ENCODE assay signal across 1 cellular context in the genomic region with DNA sequence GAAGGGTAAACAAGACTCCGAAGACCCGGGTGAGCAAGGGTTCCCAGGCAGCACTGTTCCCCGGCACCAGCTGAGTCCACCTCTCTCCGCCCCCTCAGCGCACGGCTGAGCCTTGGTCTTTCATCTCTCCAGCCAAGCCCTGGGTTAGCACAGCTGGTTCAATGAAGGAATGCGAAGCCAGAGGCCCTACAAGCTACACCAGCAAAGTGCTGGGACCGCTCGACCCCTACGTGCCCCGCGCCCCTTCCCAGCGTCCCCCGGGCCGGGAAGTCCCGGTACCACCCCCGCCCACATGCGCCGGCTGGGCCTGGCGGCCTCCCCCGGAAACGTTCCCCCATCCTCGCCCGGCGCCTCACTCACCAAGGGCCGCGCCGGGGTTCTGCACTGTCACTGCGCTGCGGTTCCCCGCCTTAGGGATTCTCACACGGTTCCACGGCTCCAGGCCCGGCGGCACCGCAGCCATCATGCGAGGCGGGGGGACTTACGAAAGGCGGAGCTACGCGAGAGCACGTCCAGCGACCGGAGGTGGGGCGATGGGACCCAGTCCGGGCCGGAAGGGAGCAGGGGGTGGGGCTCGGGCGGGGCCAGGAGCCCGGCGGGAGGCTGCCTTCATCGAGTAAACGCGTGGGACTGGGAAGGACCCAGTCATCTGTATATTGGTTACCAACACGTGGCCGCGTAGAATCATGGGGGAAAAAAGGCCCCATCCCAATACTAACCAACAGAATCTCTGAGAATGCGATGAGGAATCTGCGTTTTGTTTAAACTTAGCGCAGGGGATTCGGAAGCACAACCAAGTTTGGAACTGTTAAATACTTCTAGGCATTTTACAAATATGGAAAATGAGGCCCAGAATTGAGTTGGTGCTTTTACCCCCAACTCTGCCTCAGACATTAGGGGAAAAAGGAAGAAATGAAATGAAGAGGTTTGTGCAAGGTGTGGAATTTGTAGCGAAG.
TF ChIP-seq lines count a peak whose summit lies in the region.

No MANE protein-coding gene starts in this region.

TF ChIP-seq in K562, 482 proteins besides CTCF, POLR2A, EP300 and RAD21 (continued from another document and continues in another):
- peak in 1 of 2 experiments; percentile 54; a peak in 1 of 4 replicates for TF ChIP-seq SIN3A (IDR thresholded peaks at IDR 0.05; ENCODE audit: borderline replicate concordance in 2 of 2, control insufficient read depth in 1 of 2, low read depth in 2 of 2, low read length in 2 of 2)
- TF ChIP-seq, protein P1, sequence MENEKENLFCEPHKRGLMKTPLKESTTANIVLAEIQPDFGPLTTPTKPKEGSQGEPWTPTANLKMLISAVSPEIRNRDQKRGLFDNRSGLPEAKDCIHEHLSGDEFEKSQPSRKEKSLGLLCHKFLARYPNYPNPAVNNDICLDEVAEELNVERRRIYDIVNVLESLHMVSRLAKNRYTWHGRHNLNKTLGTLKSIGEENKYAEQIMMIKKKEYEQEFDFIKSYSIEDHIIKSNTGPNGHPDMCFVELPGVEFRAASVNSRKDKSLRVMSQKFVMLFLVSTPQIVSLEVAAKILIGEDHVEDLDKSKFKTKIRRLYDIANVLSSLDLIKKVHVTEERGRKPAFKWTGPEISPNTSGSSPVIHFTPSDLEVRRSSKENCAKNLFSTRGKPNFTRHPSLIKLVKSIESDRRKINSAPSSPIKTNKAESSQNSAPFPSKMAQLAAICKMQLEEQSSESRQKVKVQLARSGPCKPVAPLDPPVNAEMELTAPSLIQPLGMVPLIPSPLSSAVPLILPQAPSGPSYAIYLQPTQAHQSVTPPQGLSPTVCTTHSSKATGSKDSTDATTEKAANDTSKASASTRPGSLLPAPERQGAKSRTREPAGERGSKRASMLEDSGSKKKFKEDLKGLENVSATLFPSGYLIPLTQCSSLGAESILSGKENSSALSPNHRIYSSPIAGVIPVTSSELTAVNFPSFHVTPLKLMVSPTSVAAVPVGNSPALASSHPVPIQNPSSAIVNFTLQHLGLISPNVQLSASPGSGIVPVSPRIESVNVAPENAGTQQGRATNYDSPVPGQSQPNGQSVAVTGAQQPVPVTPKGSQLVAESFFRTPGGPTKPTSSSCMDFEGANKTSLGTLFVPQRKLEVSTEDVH (IDR thresholded peaks at IDR 0.05; ENCODE audit: low read depth, partially characterized antibody), result no peak
- no peak for TF ChIP-seq TEAD2 (tag; IDR thresholded peaks at IDR 0.05)
- no peak for TF ChIP-seq PML (IDR thresholded peaks at IDR 0.05; ENCODE audit: low read length)
- TF ChIP-seq ELF1 (tag; IDR thresholded peaks at IDR 0.05), result peak; percentile 63
- TF ChIP-seq, protein P2, sequence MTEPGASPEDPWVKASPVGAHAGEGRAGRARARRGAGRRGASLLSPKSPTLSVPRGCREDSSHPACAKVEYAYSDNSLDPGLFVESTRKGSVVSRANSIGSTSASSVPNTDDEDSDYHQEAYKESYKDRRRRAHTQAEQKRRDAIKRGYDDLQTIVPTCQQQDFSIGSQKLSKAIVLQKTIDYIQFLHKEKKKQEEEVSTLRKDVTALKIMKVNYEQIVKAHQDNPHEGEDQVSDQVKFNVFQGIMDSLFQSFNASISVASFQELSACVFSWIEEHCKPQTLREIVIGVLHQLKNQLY (CRISPR knock-in tag; conservative IDR thresholded peaks at IDR 0.05), result no peak
- TF ChIP-seq, protein P3, sequence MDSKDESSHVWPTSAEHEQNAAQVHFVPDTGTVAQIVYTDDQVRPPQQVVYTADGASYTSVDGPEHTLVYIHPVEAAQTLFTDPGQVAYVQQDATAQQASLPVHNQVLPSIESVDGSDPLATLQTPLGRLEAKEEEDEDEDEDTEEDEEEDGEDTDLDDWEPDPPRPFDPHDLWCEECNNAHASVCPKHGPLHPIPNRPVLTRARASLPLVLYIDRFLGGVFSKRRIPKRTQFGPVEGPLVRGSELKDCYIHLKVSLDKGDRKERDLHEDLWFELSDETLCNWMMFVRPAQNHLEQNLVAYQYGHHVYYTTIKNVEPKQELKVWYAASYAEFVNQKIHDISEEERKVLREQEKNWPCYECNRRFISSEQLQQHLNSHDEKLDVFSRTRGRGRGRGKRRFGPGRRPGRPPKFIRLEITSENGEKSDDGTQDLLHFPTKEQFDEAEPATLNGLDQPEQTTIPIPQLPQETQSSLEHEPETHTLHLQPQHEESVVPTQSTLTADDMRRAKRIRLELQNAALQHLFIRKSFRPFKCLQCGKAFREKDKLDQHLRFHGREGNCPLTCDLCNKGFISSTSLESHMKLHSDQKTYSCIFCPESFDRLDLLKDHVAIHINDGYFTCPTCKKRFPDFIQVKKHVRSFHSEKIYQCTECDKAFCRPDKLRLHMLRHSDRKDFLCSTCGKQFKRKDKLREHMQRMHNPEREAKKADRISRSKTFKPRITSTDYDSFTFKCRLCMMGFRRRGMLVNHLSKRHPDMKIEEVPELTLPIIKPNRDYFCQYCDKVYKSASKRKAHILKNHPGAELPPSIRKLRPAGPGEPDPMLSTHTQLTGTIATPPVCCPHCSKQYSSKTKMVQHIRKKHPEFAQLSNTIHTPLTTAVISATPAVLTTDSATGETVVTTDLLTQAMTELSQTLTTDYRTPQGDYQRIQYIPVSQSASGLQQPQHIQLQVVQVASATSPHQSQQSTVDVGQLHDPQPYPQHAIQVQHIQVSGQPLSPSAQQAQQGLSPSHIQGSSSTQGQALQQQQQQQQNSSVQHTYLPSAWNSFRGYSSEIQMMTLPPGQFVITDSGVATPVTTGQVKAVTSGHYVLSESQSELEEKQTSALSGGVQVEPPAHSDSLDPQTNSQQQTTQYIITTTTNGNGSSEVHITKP (IDR thresholded peaks at IDR 0.05; ENCODE audit: partially characterized antibody), result peak; percentile 53
- peak; percentile 42 for TF ChIP-seq HNRNPLL (IDR thresholded peaks at IDR 0.05; ENCODE audit: low read depth, low read length, poor library complexity, severe bottlenecking)
- peak; percentile 75 for TF ChIP-seq SUPT5H (IDR thresholded peaks at IDR 0.05)
- TF ChIP-seq, protein P4, sequence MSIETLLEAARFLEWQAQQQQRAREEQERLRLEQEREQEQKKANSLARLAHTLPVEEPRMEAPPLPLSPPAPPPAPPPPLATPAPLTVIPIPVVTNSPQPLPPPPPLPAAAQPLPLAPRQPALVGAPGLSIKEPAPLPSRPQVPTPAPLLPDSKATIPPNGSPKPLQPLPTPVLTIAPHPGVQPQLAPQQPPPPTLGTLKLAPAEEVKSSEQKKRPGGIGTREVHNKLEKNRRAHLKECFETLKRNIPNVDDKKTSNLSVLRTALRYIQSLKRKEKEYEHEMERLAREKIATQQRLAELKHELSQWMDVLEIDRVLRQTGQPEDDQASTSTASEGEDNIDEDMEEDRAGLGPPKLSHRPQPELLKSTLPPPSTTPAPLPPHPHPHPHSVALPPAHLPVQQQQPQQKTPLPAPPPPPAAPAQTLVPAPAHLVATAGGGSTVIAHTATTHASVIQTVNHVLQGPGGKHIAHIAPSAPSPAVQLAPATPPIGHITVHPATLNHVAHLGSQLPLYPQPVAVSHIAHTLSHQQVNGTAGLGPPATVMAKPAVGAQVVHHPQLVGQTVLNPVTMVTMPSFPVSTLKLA (conservative IDR thresholded peaks at IDR 0.05), result peak; percentile 82 to 89
- TF ChIP-seq, protein P5, sequence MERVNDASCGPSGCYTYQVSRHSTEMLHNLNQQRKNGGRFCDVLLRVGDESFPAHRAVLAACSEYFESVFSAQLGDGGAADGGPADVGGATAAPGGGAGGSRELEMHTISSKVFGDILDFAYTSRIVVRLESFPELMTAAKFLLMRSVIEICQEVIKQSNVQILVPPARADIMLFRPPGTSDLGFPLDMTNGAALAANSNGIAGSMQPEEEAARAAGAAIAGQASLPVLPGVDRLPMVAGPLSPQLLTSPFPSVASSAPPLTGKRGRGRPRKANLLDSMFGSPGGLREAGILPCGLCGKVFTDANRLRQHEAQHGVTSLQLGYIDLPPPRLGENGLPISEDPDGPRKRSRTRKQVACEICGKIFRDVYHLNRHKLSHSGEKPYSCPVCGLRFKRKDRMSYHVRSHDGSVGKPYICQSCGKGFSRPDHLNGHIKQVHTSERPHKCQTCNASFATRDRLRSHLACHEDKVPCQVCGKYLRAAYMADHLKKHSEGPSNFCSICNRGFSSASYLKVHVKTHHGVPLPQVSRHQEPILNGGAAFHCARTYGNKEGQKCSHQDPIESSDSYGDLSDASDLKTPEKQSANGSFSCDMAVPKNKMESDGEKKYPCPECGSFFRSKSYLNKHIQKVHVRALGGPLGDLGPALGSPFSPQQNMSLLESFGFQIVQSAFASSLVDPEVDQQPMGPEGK (CRISPR knock-in tag; IDR thresholded peaks at IDR 0.05; ENCODE audit: borderline replicate concordance), result no peak
- no peak for TF ChIP-seq CREBBP (IDR thresholded peaks at IDR 0.05; ENCODE audit: low read depth, low read length)
- TF ChIP-seq NFIC (IDR thresholded peaks at IDR 0.05), result 0 out of 2 replicates have a peak, but pooled peaks have one; percentile 5
- TF ChIP-seq L3MBTL2 (IDR thresholded peaks at IDR 0.05), result peak; percentile 97
- no peak for TF ChIP-seq ARID2 (IDR thresholded peaks at IDR 0.05)
- no peak for TF ChIP-seq TOE1 (IDR thresholded peaks at IDR 0.05; ENCODE audit: borderline replicate concordance)
- no peak for TF ChIP-seq TOE1 (CRISPR knock-in tag; IDR thresholded peaks at IDR 0.05; ENCODE audit: borderline replicate concordance, low read depth)
- TF ChIP-seq, protein P6, sequence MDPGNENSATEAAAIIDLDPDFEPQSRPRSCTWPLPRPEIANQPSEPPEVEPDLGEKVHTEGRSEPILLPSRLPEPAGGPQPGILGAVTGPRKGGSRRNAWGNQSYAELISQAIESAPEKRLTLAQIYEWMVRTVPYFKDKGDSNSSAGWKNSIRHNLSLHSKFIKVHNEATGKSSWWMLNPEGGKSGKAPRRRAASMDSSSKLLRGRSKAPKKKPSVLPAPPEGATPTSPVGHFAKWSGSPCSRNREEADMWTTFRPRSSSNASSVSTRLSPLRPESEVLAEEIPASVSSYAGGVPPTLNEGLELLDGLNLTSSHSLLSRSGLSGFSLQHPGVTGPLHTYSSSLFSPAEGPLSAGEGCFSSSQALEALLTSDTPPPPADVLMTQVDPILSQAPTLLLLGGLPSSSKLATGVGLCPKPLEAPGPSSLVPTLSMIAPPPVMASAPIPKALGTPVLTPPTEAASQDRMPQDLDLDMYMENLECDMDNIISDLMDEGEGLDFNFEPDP (CRISPR knock-in tag; IDR thresholded peaks at IDR 0.05), result no peak
- TF ChIP-seq, protein P7, sequence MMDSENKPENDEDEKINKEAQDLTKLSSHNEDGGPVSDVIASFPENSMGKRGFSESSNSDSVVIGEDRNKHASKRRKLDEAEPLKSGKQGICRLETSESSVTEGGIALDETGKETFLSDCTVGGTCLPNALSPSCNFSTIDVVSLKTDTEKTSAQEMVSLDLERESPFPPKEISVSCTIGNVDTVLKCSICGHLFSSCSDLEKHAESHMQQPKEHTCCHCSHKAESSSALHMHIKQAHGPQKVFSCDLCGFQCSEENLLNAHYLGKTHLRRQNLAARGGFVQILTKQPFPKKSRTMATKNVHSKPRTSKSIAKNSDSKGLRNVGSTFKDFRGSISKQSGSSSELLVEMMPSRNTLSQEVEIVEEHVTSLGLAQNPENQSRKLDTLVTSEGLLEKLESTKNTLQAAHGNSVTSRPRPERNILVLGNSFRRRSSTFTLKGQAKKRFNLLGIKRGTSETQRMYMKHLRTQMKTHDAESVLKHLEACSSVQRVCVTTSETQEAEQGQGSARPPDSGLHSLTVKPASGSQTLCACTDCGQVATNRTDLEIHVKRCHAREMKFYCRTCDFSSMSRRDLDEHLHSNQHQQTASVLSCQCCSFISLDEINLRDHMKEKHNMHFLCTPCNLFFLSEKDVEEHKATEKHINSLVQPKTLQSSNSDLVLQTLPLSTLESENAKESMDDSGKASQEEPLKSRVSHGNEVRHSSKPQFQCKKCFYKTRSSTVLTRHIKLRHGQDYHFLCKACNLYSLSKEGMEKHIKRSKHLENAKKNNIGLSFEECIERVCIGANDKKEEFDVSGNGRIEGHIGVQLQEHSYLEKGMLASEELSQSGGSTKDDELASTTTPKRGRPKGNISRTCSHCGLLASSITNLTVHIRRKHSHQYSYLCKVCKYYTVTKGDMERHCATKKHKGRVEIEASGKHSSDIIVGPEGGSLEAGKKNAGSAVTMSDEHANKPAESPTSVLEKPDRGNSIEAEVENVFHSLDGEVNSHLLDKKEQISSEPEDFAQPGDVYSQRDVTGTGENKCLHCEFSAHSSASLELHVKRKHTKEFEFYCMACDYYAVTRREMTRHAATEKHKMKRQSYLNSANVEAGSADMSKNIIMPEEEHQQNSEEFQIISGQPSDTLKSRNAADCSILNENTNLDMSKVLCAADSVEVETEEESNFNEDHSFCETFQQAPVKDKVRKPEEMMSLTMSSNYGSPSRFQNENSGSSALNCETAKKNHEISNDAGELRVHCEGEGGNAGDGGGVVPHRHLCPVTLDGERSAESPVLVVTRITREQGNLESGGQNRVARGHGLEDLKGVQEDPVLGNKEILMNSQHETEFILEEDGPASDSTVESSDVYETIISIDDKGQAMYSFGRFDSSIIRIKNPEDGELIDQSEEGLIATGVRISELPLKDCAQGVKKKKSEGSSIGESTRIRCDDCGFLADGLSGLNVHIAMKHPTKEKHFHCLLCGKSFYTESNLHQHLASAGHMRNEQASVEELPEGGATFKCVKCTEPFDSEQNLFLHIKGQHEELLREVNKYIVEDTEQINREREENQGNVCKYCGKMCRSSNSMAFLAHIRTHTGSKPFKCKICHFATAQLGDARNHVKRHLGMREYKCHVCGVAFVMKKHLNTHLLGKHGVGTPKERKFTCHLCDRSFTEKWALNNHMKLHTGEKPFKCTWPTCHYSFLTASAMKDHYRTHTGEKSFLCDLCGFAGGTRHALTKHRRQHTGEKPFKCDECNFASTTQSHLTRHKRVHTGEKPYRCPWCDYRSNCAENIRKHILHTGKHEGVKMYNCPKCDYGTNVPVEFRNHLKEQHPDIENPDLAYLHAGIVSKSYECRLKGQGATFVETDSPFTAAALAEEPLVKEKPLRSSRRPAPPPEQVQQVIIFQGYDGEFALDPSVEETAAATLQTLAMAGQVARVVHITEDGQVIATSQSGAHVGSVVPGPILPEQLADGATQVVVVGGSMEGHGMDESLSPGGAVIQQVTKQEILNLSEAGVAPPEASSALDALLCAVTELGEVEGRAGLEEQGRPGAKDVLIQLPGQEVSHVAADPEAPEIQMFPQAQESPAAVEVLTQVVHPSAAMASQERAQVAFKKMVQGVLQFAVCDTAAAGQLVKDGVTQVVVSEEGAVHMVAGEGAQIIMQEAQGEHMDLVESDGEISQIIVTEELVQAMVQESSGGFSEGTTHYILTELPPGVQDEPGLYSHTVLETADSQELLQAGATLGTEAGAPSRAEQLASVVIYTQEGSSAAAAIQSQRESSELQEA (IDR thresholded peaks at IDR 0.05; ENCODE audit: low read depth), result no peak
- TF ChIP-seq ZBTB1 (CRISPR knock-in tag; IDR thresholded peaks at IDR 0.05; ENCODE audit: borderline replicate concordance, low read depth), result no peak
- TF ChIP-seq PTTG1 (tag; IDR thresholded peaks at IDR 0.05; ENCODE audit: low read depth), result no peak
